In the genomic region with DNA sequence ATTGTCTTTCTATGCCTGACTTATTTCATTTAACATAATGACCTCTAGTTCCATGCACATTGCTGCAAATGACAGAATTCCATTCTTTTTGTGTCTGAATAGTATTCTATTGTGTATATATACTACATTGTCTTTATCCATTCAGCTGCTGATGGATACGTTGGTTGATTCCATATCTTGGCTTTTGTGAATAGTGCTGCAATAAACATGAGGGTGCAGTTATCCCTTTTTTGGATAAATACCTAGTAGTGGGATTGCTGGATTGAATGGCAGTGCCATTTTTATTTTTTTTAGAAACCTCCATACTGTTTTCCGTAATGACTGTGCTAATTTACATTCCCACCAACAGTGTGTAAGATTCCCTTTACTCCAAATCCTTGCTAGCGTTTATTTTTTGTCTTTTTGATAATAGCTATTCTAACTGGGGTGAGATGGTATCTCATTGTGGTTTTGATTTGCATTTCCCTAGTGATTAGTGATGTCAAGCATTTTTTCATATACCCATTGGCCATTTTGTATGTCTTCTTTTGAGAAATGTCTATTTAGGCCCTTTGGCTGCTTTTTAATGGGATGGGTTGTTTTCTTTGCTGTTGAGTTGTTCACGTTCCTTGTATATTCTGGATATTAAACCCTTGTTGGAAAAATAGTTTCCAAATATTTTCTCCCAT, we compare ENCODE assay signal across 17 cellular contexts. TPM values are rescaled to one million over a fixed set of nuclear protein-coding genes. Genes with fewer than 3 reads are reported as not detected.
DNase-seq lines count a peak whose midpoint lies in the region; ATAC-seq and TF ChIP-seq lines count a peak whose summit lies in the region.
"Had no signal": no experiment of that assay in that cellular context is flagged by ENCODE, and none has a peak within 500 bp of the region (broad histone marks: within the 10 kb centered on the region; RNA-seq: fewer than 3 reads in every experiment).

No MANE protein-coding gene starts in this region.

- H3K9ac ChIP-seq in Karpas-422 (ENCODE audit: low read length), result no peak overlapping the region

- peaks cover 72% of the 10 kb centered on the region for H3K4me1 Mint-ChIP-seq in activated T-cell treated with anti-CD3 and anti-CD28 coated beads, Interleukin-2, amount 50 U/mL, for 24 hours (ENCODE audit: low read depth)
- peaks cover 58% of the 10 kb centered on the region for H3K4me1 Mint-ChIP-seq in activated naive CD8-positive, alpha-beta T cell treated with anti-CD3 and anti-CD28 coated beads, Interleukin-2, amount 10 ng/mL, durations not matched to agents 7 days and 5 days

- H3K27ac Mint-ChIP-seq in activated T-cell treated with anti-CD3 and anti-CD28 coated beads, Interleukin-2, amount 50 U/mL, for 24 hours, result peak overlapping the region; percentile 99
- peak overlapping the region; percentile 100 for H3K27ac Mint-ChIP-seq in activated naive CD8-positive, alpha-beta T cell treated with anti-CD3 and anti-CD28 coated beads, Interleukin-2, amount 10 ng/mL, durations not matched to agents 7 days and 5 days
- H3K27ac Mint-ChIP-seq: type B pancreatic cell had no signal

- no peak overlapping the region for H2AFZ ChIP-seq in Karpas-422 (ENCODE audit: low read length)
- H2AFZ ChIP-seq: hepatocyte had no signal

- peak overlapping the region; percentile 28 for H3K4me2 ChIP-seq in Karpas-422 (ENCODE audit: low read depth, low read length, poor library complexity, severe bottlenecking)
- H3K4me2 ChIP-seq: hepatocyte had no signal

- H3K27ac ChIP-seq in Karpas-422 (ENCODE audit: low read length), result no peak overlapping the region
- peak overlapping the region in 7 of 8 donors; percentile 34 to 98 (median 93) for H3K27ac ChIP-seq in spleen
- no peak overlapping the region for H3K27ac ChIP-seq in RWPE1
- H3K27ac ChIP-seq: hepatocyte, neutrophil had no signal

- ATAC-seq in activated naive CD8-positive, alpha-beta T cell treated with anti-CD3 and anti-CD28 coated beads, Interleukin-2, amount 10 ng/mL, durations not matched to agents 7 days and 5 days (ENCODE audit: low read depth), result no peak
- ATAC-seq: left lung had no signal

- TF ChIP-seq POLR2A in spleen (IDR thresholded peaks at IDR 0.05), result no peak

- no peak for TF ChIP-seq CTCF in spleen (IDR thresholded peaks at IDR 0.05 in 8 of 11, conservative IDR thresholded peaks at IDR 0.05 in 3 of 11)
- TF ChIP-seq CTCF in RWPE1 (conservative IDR thresholded peaks at IDR 0.05; ENCODE audit: low read depth), result no peak

- H4K20me1 ChIP-seq in Karpas-422 (ENCODE audit: insufficient read depth, low read depth, low read length), result no peaks in the 10 kb centered on the region

- no peaks in the 10 kb centered on the region for H3K79me2 ChIP-seq in Karpas-422 (ENCODE audit: low read length)
- H3K79me2 ChIP-seq: hepatocyte had no signal

- peak overlapping the region; percentile 98 for H3K4me3 Mint-ChIP-seq in activated T-cell treated with anti-CD3 and anti-CD28 coated beads, Interleukin-2, amount 50 U/mL, for 24 hours
- peak overlapping the region; percentile 88 for H3K4me3 Mint-ChIP-seq in activated naive CD8-positive, alpha-beta T cell treated with anti-CD3 and anti-CD28 coated beads, Interleukin-2, amount 10 ng/mL, durations not matched to agents 7 days and 5 days
- H3K4me3 Mint-ChIP-seq: type B pancreatic cell had no signal

- H3K9me3 Mint-ChIP-seq in activated T-cell treated with anti-CD3 and anti-CD28 coated beads, Interleukin-2, amount 50 U/mL, for 24 hours, result peaks cover 38% of the 10 kb centered on the region
- H3K9me3 Mint-ChIP-seq in activated naive CD8-positive, alpha-beta T cell treated with anti-CD3 and anti-CD28 coated beads, Interleukin-2, amount 10 ng/mL, durations not matched to agents 7 days and 5 days, result peaks cover 25% of the 10 kb centered on the region
- H3K9me3 Mint-ChIP-seq: type B pancreatic cell had no signal

- 34 to 53% (median 46%) methylated on average over 4 of the region's 4 CpGs for WGBS in spleen, 5 donors

- CTCF ChIA-PET in RWPE1 (lab: Yijun Ruan, JAX), result interaction anchor here (0.6 kb wide), 2 partner anchors 18 to 30 kb away, joined by 3 to 4 read pairs; no protein-coding TSS in a partner anchor

- peaks cover 61% of the 10 kb centered on the region for H3K36me3 Mint-ChIP-seq in activated T-cell treated with anti-CD3 and anti-CD28 coated beads, Interleukin-2, amount 50 U/mL, for 24 hours (ENCODE audit: low read depth)
- H3K36me3 Mint-ChIP-seq in activated naive CD8-positive, alpha-beta T cell treated with anti-CD3 and anti-CD28 coated beads, Interleukin-2, amount 10 ng/mL, durations not matched to agents 7 days and 5 days, result peaks cover 72% of the 10 kb centered on the region
- H3K36me3 Mint-ChIP-seq: type B pancreatic cell had no signal

- no peaks in the 10 kb centered on the region for H3K9me2 ChIP-seq in Karpas-422 (replicated peaks; ENCODE audit: insufficient read depth, low read length)

- no peak for DNase-seq in activated T-cell treated with anti-CD3 and anti-CD28 coated beads, Interleukin-2, amount 50 U/mL, for 24 hours
- DNase-seq in activated T-cell treated with anti-CD3 and anti-CD28 coated beads for 4 hours (no peak), Karpas-422 (no peak), spleen (no peak), RWPE1 (ENCODE audit: low spot score) (no peak), DMS153 treated with DMSO at 0.1 percent for 48 hours (lab: John Stamatoyannopoulos, UW; ENCODE audit: unreplicated experiment) (no peak), OCI-M2 (lab: John Stamatoyannopoulos, UW; ENCODE audit: unreplicated experiment) (no peak)
- no peak for DNase-seq in activated naive CD8-positive, alpha-beta T cell treated with anti-CD3 and anti-CD28 coated beads, Interleukin-2, amount 10 ng/mL, durations not matched to agents 7 days and 5 days
- DNase-seq: DMS 273 treated with DMSO at 0.1 percent for 48 hours, left lung, NCI-H1048, NCI-H510A, Right ventricle myocardium superior had no signal

- H3K4me3 ChIP-seq in Karpas-422 (ENCODE audit: low read length) (no peak overlapping the region), spleen (peak overlapping the region in 7 of 8 donors; percentile 12 to 86 (median 72))
- H3K4me3 ChIP-seq: hepatocyte had no signal

- H3K27me3 ChIP-seq in Karpas-422 (ENCODE audit: low read length) (no peaks in the 10 kb centered on the region), spleen (replicated peaks in 1 of 7) (no peaks in the 10 kb centered on the region)
- H3K27me3 ChIP-seq: hepatocyte, left lung, neutrophil had no signal

- POLR2A ChIA-PET in activated naive CD8-positive, alpha-beta T cell treated with anti-CD3 and anti-CD28 coated beads, Interleukin-2, amount 10 ng/mL, durations not matched to agents 7 days and 5 days (lab: Charles Lee), result interaction anchor here (1.1 to 6.9 kb wide), 2 partner anchors 43 to 75 kb away, joined by 5 to 187 read pairs; a partner anchor contains a TSS
- POLR2A ChIA-PET in RWPE1 (lab: Yijun Ruan, JAX; ENCODE audit: low non-redundant PET), result no interaction called here

- no peaks in the 10 kb centered on the region for H3K36me3 ChIP-seq in Karpas-422 (ENCODE audit: insufficient read depth, low read length)
- peaks cover 0 to 19% (median 0%) of the 10 kb centered on the region in 6 donors for H3K36me3 ChIP-seq in spleen
- H3K36me3 ChIP-seq: left lung, neutrophil had no signal

- H3K27me3 Mint-ChIP-seq in activated T-cell treated with anti-CD3 and anti-CD28 coated beads, Interleukin-2, amount 50 U/mL, for 24 hours, result no peaks in the 10 kb centered on the region
- no peaks in the 10 kb centered on the region for H3K27me3 Mint-ChIP-seq in activated naive CD8-positive, alpha-beta T cell treated with anti-CD3 and anti-CD28 coated beads, Interleukin-2, amount 10 ng/mL, durations not matched to agents 7 days and 5 days

- H3K9me3 ChIP-seq in Karpas-422 (ENCODE audit: low read length), result peaks cover 6% of the 10 kb centered on the region; the same call in 1 of the 2 replicates
- H3K9me3 ChIP-seq in spleen, result peaks cover 0 to 25% (median 17%) of the 10 kb centered on the region in 8 donors
- H3K9me3 ChIP-seq: neutrophil had no signal

- intact Hi-C loops in spleen (cut with DNase I; ENCODE audit: low total_unique reads), result no loop called here

- H3K4me1 ChIP-seq in Karpas-422 (ENCODE audit: low read length), result peaks cover 35% of the 10 kb centered on the region
- H3K4me1 ChIP-seq in spleen, result peaks cover 13 to 71% (median 45%) of the 10 kb centered on the region in 6 donors

RNA-seq across cellular contexts. Expression of a gene that starts 2.3 kb away (rescaled TPM):
- total RNA-seq in Karpas-422 (2014; rRNA removed; shearing (Covaris generic); ENCODE audit: low replicate concordance), result 3.0 and 6.3 TPM in 2 replicates
- total RNA-seq in activated naive CD8-positive, alpha-beta T cell treated with anti-CD3 and anti-CD28 coated beads, Interleukin-2, amount 10 ng/mL, durations not matched to agents 7 days and 5 days, result 100 to 1,000 TPM; 244 to 245 TPM
- total RNA-seq in spleen, result 10 to 100 TPM; 37.9 to 71.4 (median 48.7) TPM
- polyA plus RNA-seq in spleen, result 10 to 100 TPM; 21.0 to 32.1 (median 25.6) TPM
- total RNA-seq: A673 had no signal
- polyA plus RNA-seq: hepatocyte had no signal

RNA-seq across cellular contexts. Expression of a gene that starts 42.4 kb away (rescaled TPM):
- 6.3 and 7.9 TPM in 2 replicates for total RNA-seq in Karpas-422 (2014; rRNA removed; shearing (Covaris generic); ENCODE audit: low replicate concordance)
- total RNA-seq in activated naive CD8-positive, alpha-beta T cell treated with anti-CD3 and anti-CD28 coated beads, Interleukin-2, amount 10 ng/mL, durations not matched to agents 7 days and 5 days, result 100 to 1,000 TPM; 221 to 222 TPM
- total RNA-seq in spleen, result 10 to 100 TPM; 26.9 to 54.5 (median 37.3) TPM
- polyA plus RNA-seq in spleen, result 10 to 100 TPM in 1 of 3 donors, 1 to 10 TPM in 2; 5.0 to 14.7 (median 5.5) TPM

Comparison
In these comparisons a context has a peak if more than half of its experiments do, and no peak if none do; other contexts are left out.
1. H3K27ac ChIP-seq: peak in spleen (7 of 8); none in Karpas-422 (single experiment) and RWPE1 (single experiment).
2. RNA of a gene that starts 42.4 kb away (total RNA-seq): 221 to 222 TPM in activated naive CD8-positive, alpha-beta T cell treated with anti-CD3 and anti-CD28 coated beads, Interleukin-2, amount 10 ng/mL, durations not matched to agents 7 days and 5 days; 26.9 to 54.5 TPM in spleen and 6.3 to 7.9 TPM in Karpas-422; every median in the first group is over 4 times any median in the second.